In genomic region chr7:26429168-26429567, GRCh38 we compare ENCODE assay signal across 1 cellular context.
TF ChIP-seq lines count a peak whose summit lies in the region.

No MANE protein-coding gene starts in this region.

TF ChIP-seq in HCT116, 20 proteins besides CTCF, POLR2A, EP300 and RAD21 (continued from another document):
- TF ChIP-seq ZBTB33 (IDR thresholded peaks at IDR 0.05; ENCODE audit: extremely low read depth, insufficient replicate concordance, low read length) (no peak), FOSL1 (IDR thresholded peaks at IDR 0.05; ENCODE audit: low read depth) (peak; percentile 54; the same call in 1 of the 2 replicates), SIN3A (IDR thresholded peaks at IDR 0.05; ENCODE audit: low read depth) (no peak), EGR1 (IDR thresholded peaks at IDR 0.05; ENCODE audit: low read depth) (no peak), ZNF274 (IDR thresholded peaks at IDR 0.05; ENCODE audit: low read depth, low read length) (no peak)
